13 cellular contexts compared by ENCODE assay signal in genomic region chr11:12275818-12276217, GRCh38.
DNase-seq lines count a peak whose midpoint lies in the region; TF ChIP-seq lines count a peak whose summit lies in the region.
"Had no signal": no experiment of that assay in that cellular context is flagged by ENCODE, and none has a peak within 500 bp of the region (broad histone marks: within the 10 kb centered on the region; RNA-seq: fewer than 3 reads in every experiment).

No MANE protein-coding gene starts in this region.

- TF ChIP-seq CTCF in H9 (conservative IDR thresholded peaks at IDR 0.05) (no peak), sigmoid colon (IDR thresholded peaks at IDR 0.05) (no peak)

- H3K9me3 Mint-ChIP-seq in activated T-cell treated with anti-CD3 and anti-CD28 coated beads, Interleukin-2, amount 50 U/mL, for 24 hours, result no peaks in the 10 kb centered on the region
- H3K9me3 Mint-ChIP-seq in H9, result no peaks in the 10 kb centered on the region

- no peak overlapping the region for H2BK120ac ChIP-seq in H9 (ENCODE audit: low read depth, low read length, poor library complexity, severe bottlenecking)

- H3K79me2 ChIP-seq in H9 (ENCODE audit: insufficient read depth, low read length), result no peaks in the 10 kb centered on the region

- no CpG with 5 or more reads among the region's 9 CpGs for WGBS in H9 (ENCODE audit: extremely low coverage, insufficient read length, low lambda C conversion rate)
- WGBS in sigmoid colon, 2 donors, result 92% methylated on average over 9 of the region's 9 CpGs

- no peak overlapping the region for H2BK12ac ChIP-seq in H9 (ENCODE audit: insufficient read length, low read depth, low read length)

- H4K8ac ChIP-seq in H9 (replicated peaks; ENCODE audit: insufficient read length, low read depth, low read length), result no peak overlapping the region

- no peaks in the 10 kb centered on the region for H3K36me3 ChIP-seq in sigmoid colon

- no peak overlapping the region for H2BK5ac ChIP-seq in H9 (ENCODE audit: insufficient read length, low read length)

- H3K23ac ChIP-seq in H9 (ENCODE audit: insufficient read length, low read depth, low read length), result no peak overlapping the region

- no peaks in the 10 kb centered on the region for H3K23me2 ChIP-seq in H9 (ENCODE audit: insufficient read length, low read depth, low read length, poor library complexity, severe bottlenecking)

- H2AK5ac ChIP-seq in H9 (ENCODE audit: insufficient read length, low read length), result no peak overlapping the region

- H3K4me1 Mint-ChIP-seq in activated T-cell treated with anti-CD3 and anti-CD28 coated beads, Interleukin-2, amount 50 U/mL, for 24 hours (ENCODE audit: low read depth), result peaks cover 10% of the 10 kb centered on the region
- peaks cover 21 to 31% of the 10 kb centered on the region in 2 experiments for H3K4me1 Mint-ChIP-seq in H9

- H3K36me3 Mint-ChIP-seq in activated T-cell treated with anti-CD3 and anti-CD28 coated beads, Interleukin-2, amount 50 U/mL, for 24 hours (ENCODE audit: low read depth), result no peaks in the 10 kb centered on the region
- H3K36me3 Mint-ChIP-seq in H9 (ENCODE audit: insufficient read depth in 1 of 3, low read depth in 3 of 3), result no peaks in the 10 kb centered on the region

- H2BK20ac ChIP-seq in H9 (ENCODE audit: low read depth, low read length, poor library complexity, severe bottlenecking), result no peak overlapping the region

- no peaks in the 10 kb centered on the region for H3K27me3 ChIP-seq in H9 (ENCODE audit: insufficient read depth, low read length)
- H3K27me3 ChIP-seq in sigmoid colon, result no peaks in the 10 kb centered on the region

- peak; percentile 22 for DNase-seq in activated T-cell treated with anti-CD3 and anti-CD28 coated beads, Interleukin-2, amount 50 U/mL, for 24 hours
- no peak for DNase-seq in activated T-cell treated with anti-CD3 and anti-CD28 coated beads, Interleukin-2, amount 50 U/mL, for 1 hour
- peak; percentile 18 for DNase-seq in H9
- peak; percentile 47 for DNase-seq in islet precursor cell
- peak; percentile 56 for DNase-seq in sigmoid colon
- DNase-seq in AG20443 (ENCODE audit: low spot score), result no peak
- no peak for DNase-seq in NCI-H1694 (lab: John Stamatoyannopoulos, UW)
- DNase-seq: DMS 273 treated with DMSO at 0.1 percent for 48 hours, NCI-H1048, NCI-H2227 treated with DMSO at 0.1 percent for 48 hours, SHP77 had no signal

- H3K4me1 ChIP-seq in H9 (ENCODE audit: insufficient read depth, low read length) (no peaks in the 10 kb centered on the region), sigmoid colon (peaks cover 0 to 13% (median 2%) of the 10 kb centered on the region in 4 donors)

- no peak overlapping the region for H4K5ac ChIP-seq in H9 (ENCODE audit: insufficient read length, low read depth, low read length)

- H3K4me3 ChIP-seq in sigmoid colon, result no peak overlapping the region
- H3K4me3 ChIP-seq: A549 had no signal

- H4K91ac ChIP-seq in H9 (ENCODE audit: insufficient read length, low read depth, low read length), result no peak overlapping the region

- H3K27ac Mint-ChIP-seq in activated T-cell treated with anti-CD3 and anti-CD28 coated beads, Interleukin-2, amount 50 U/mL, for 24 hours, result no peak overlapping the region
- H3K27ac Mint-ChIP-seq in H9, result no peak overlapping the region

- no peaks in the 10 kb centered on the region for H3K79me1 ChIP-seq in H9 (ENCODE audit: insufficient read depth, low read depth, low read length, poor library complexity, severe bottlenecking)

- no peak overlapping the region for H3K4me2 ChIP-seq in H9 (ENCODE audit: insufficient read depth, insufficient read length, low read length)
- H3K4me2 ChIP-seq: A549 had no signal

- H3K27ac ChIP-seq in H9 (ENCODE audit: insufficient read length, low read depth, low read length), result no peak overlapping the region
- H3K27ac ChIP-seq in sigmoid colon, result no peak overlapping the region
- H3K27ac ChIP-seq: A549, C4-2B had no signal

- no peak overlapping the region for H3K9ac ChIP-seq in H9 (ENCODE audit: extremely low read depth, insufficient read length, low read length)

- intact Hi-C loops in sigmoid colon (cut with DNase I), result no loop called here

- no peak overlapping the region for H3K4me3 Mint-ChIP-seq in activated T-cell treated with anti-CD3 and anti-CD28 coated beads, Interleukin-2, amount 50 U/mL, for 24 hours
- H3K4me3 Mint-ChIP-seq in H9, result no peak overlapping the region

- H3T11ph ChIP-seq in H9 (ENCODE audit: low read length), result no peak overlapping the region

- H4K20me1 ChIP-seq in H9 (ENCODE audit: control insufficient read depth, insufficient read depth, insufficient read length), result no peaks in the 10 kb centered on the region

- H2BK15ac ChIP-seq in H9 (ENCODE audit: low read depth, low read length), result no peak overlapping the region

- TF ChIP-seq POLR2A in sigmoid colon (IDR thresholded peaks at IDR 0.05), result no peak

- no peak overlapping the region for H2AFZ ChIP-seq in H9 (ENCODE audit: low read length)

- no peak for TF ChIP-seq EP300 in sigmoid colon (IDR thresholded peaks at IDR 0.05)

- no peak overlapping the region for H3K4ac ChIP-seq in H9 (ENCODE audit: low read depth, low read length)

- no peak overlapping the region for H3K18ac ChIP-seq in H9 (ENCODE audit: insufficient read length, low read depth, low read length)

- no peaks in the 10 kb centered on the region for H3K9me3 ChIP-seq in H9 (ENCODE audit: control insufficient read depth, low read depth, low read length)
- H3K9me3 ChIP-seq in sigmoid colon, result no peaks in the 10 kb centered on the region
- H3K9me3 ChIP-seq: A549 had no signal

- no peaks in the 10 kb centered on the region for H3K27me3 Mint-ChIP-seq in activated T-cell treated with anti-CD3 and anti-CD28 coated beads, Interleukin-2, amount 50 U/mL, for 24 hours
- H3K27me3 Mint-ChIP-seq in H9 (ENCODE audit: low read depth), result peaks cover 5% of the 10 kb centered on the region

- H3K14ac ChIP-seq in H9 (ENCODE audit: insufficient read depth, low read length), result no peak overlapping the region

- H3K56ac ChIP-seq in H9 (ENCODE audit: insufficient read length, low read depth, low read length), result no peak overlapping the region

Comparison
In these comparisons a context has a peak if more than half of its experiments do, and no peak if none do; other contexts are left out.
1. DNase-seq: peak in activated T-cell treated with anti-CD3 and anti-CD28 coated beads, Interleukin-2, amount 50 U/mL, for 24 hours (single experiment), H9 (single experiment), islet precursor cell (single experiment) and sigmoid colon (single experiment); none in activated T-cell treated with anti-CD3 and anti-CD28 coated beads, Interleukin-2, amount 50 U/mL, for 1 hour (single experiment), AG20443 (single experiment) and NCI-H1694 (single experiment).